ENCODE assay signal across 10 cellular contexts in the genomic region with DNA sequence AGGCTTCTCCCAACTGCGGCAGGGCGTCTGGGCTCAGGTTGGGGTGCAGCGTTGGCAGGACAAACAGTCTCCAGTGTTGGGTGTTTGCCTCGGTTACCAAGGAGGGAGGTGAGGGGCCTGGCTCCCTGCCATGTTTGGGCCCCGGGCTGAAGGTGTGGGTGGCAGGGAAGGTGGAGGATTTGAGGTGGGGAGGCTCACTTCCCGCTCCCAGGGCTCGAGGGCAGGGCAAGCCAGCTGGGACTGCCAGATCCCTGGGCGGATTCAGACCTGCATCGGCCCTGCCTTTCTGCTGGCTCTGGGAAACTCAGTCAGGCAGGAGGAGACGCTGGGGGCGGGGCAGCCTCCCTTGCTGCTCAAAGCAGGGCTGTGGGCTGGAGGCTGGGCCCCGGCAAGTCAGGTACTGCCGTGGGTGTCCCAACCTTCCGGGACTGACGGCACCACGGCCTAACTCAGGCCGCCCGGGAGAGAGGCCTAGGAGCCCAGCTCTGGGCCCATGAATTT. TPM values are rescaled to one million over a fixed set of nuclear protein-coding genes. Genes with fewer than 3 reads are reported as not detected.
DNase-seq lines count a peak whose midpoint lies in the region; ATAC-seq and TF ChIP-seq lines count a peak whose summit lies in the region.
"Had no signal": no experiment of that assay in that cellular context is flagged by ENCODE, and none has a peak within 500 bp of the region (broad histone marks: within the 10 kb centered on the region; RNA-seq: fewer than 3 reads in every experiment).

No MANE protein-coding gene starts in this region.

- no peaks in the 10 kb centered on the region for H3K27me3 ChIP-seq in hepatocyte
- H3K27me3 ChIP-seq in testis, result no peaks in the 10 kb centered on the region

- no peaks in the 10 kb centered on the region for H3K9me3 ChIP-seq in hepatocyte (ENCODE audit: low read depth)
- no peaks in the 10 kb centered on the region for H3K9me3 ChIP-seq in testis

- no peaks in the 10 kb centered on the region for H4K20me1 ChIP-seq in hepatocyte (ENCODE audit: insufficient read depth, poor library complexity, severe bottlenecking)

- H3K4me3 ChIP-seq in hepatocyte, result no peak overlapping the region
- H3K4me3 ChIP-seq in testis, result no peak overlapping the region

- intact Hi-C loops in testis (cut with DNase I; ENCODE audit: low total_unique reads), result no loop called here

- TF ChIP-seq CTCF in hepatocyte (IDR thresholded peaks at IDR 0.05; ENCODE audit: poor library complexity), result no peak
- no peak for TF ChIP-seq CTCF in testis (IDR thresholded peaks at IDR 0.05)

- TF ChIP-seq POLR2A in testis (IDR thresholded peaks at IDR 0.05), result no peak

- H3K4me2 ChIP-seq in hepatocyte, result peak overlapping the region; percentile 19

- no peaks in the 10 kb centered on the region for H3K79me2 ChIP-seq in hepatocyte

- H3K4me1 ChIP-seq in hepatocyte (ENCODE audit: insufficient read depth) (peaks cover 51% of the 10 kb centered on the region), testis (peaks cover 31% of the 10 kb centered on the region)

- no peak for ATAC-seq in GM18517 (IDR thresholded peaks at IDR 0.05; ENCODE audit: unreplicated experiment)
- ATAC-seq: activated T-cell treated with anti-CD3 and anti-CD28 coated beads, Interleukin-2, amount 50 U/mL, for 72 hours had no signal

- peak overlapping the region; percentile 15 for H2AFZ ChIP-seq in hepatocyte

- no peaks in the 10 kb centered on the region for H3K9me2 ChIP-seq in hepatocyte (replicated peaks; ENCODE audit: insufficient read depth)

- WGBS in hepatocyte (ENCODE audit: low lambda C conversion rate, missing lambda C conversion rate), result 47% methylated on average over 18 of the region's 18 CpGs
- 34 to 38% methylated on average over 12 to 14 of the region's 18 CpGs for WGBS in testis, 2 donors

- H3K27ac ChIP-seq in hepatocyte (peak overlapping the region; percentile 98), testis (peak overlapping the region; percentile 21 to 70)

- H3K36me3 ChIP-seq in hepatocyte (replicated peaks; ENCODE audit: insufficient read depth, low read depth) (no peaks in the 10 kb centered on the region), testis (ENCODE audit: low read depth, missing control alignments) (no peaks in the 10 kb centered on the region)

- DNase-seq in NCI-H226 (peak; percentile 77), hepatocyte (ENCODE audit: low spot score) (peak; percentile 83), testis (peak; percentile 71), NAMALWA (ENCODE audit: low spot score) (no peak)
- no peak for DNase-seq in NK-92 treated with Interleukin-12 subunit alpha and Interleukin-12 subunit beta, amount 100 ng/mL, for 24 hours (lab: John Stamatoyannopoulos, UW)
- DNase-seq: activated T-cell treated with anti-CD3 and anti-CD28 coated beads, Interleukin-2, amount 50 U/mL, for 72 hours; effector CD8-positive, alpha-beta T cell had no signal

RNA-seq across cellular contexts. Expression of a gene that starts 31.3 kb away (rescaled TPM):
- total RNA-seq in hepatocyte (41.5 and 59.5 TPM in 2 replicates), testis (10 to 100 TPM; 13.3 to 26.0 TPM)
- polyA plus RNA-seq in hepatocyte (118 and 145 TPM in 2 replicates), testis (ENCODE audit: insufficient read depth, low read depth, low replicate concordance) (12.2 TPM)

RNA-seq across cellular contexts. Expression of a gene that starts 33.0 kb away (rescaled TPM):
- total RNA-seq in hepatocyte (180 and 192 TPM in 2 replicates), testis (100 to 1,000 TPM; 274 to 338 TPM)
- polyA plus RNA-seq in hepatocyte (977 and 989 TPM in 2 replicates), testis (ENCODE audit: insufficient read depth, low read depth, low replicate concordance) (1,078 TPM)

RNA-seq across cellular contexts. Expression of a gene that starts 43.1 kb away (rescaled TPM):
- total RNA-seq in hepatocyte (0.90 and 1.1 TPM in 2 replicates), testis (not detected)
- polyA plus RNA-seq in hepatocyte (2.5 and 4.8 TPM in 2 replicates), testis (ENCODE audit: insufficient read depth, low read depth, low replicate concordance) (not detected)
- total RNA-seq: activated T-cell treated with anti-CD3 and anti-CD28 coated beads, Interleukin-2, amount 50 U/mL, for 72 hours; HT1080; myocyte had no signal

RNA-seq across cellular contexts. Expression of a gene that starts 56.5 kb away (rescaled TPM):
- total RNA-seq in hepatocyte (not detected in 2 replicates), testis (not detected)
- polyA plus RNA-seq in hepatocyte (2.3 TPM in 1 of 2 replicates, not detected in the other), testis (ENCODE audit: insufficient read depth, low read depth, low replicate concordance) (not detected)
- total RNA-seq: activated T-cell treated with anti-CD3 and anti-CD28 coated beads, Interleukin-2, amount 50 U/mL, for 72 hours; HT1080; myocyte had no signal

Comparison
In these comparisons a context has a peak if more than half of its experiments do, and no peak if none do; other contexts are left out.
1. DNase-seq: peak in NCI-H226 (single experiment), hepatocyte (single experiment) and testis (single experiment); none in NAMALWA (single experiment) and NK-92 treated with Interleukin-12 subunit alpha and Interleukin-12 subunit beta, amount 100 ng/mL, for 24 hours (single experiment).